In the genomic region with DNA sequence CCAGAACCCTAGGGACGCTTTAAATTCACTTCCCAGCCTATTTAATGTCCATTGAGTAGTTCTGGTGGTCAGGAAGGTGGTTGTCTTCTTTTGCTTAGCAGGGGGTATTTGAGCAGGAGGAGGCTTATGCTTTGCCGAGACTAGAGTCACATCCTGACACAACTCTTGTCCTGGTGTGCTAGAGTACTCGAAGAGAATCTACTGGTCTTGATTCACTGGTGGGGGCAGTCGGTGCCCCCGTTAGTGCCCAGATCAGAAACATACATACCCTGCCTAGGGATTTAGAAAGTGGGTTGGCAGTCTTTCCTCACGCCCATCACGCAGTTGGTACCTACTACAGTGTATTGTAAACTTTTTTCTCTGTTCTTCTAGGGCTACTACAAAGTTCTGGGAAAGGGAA, we compare ENCODE assay signal across 9 cellular contexts. TPM values are rescaled to one million over a fixed set of nuclear protein-coding genes. Genes with fewer than 3 reads are reported as not detected.
DNase-seq lines count a peak whose midpoint lies in the region; ATAC-seq and TF ChIP-seq lines count a peak whose summit lies in the region.
"Had no signal": no experiment of that assay in that cellular context is flagged by ENCODE, and none has a peak within 500 bp of the region (broad histone marks: within the 10 kb centered on the region; RNA-seq: fewer than 3 reads in every experiment).

No MANE protein-coding gene starts in this region.

- no peak for ATAC-seq in HG03571 (IDR thresholded peaks at IDR 0.05; ENCODE audit: unreplicated experiment)

- in situ Hi-C loops in mammary epithelial cell (cut with MboI; ENCODE audit: low sequenced_read_pairs in 2 of 2), result loop anchor here in 1 of 2 donors (5.0 to 25.0 kb wide), 2 partner anchors 272 to 448 kb away; no protein-coding TSS in a partner anchor

- no peak overlapping the region for H2AFZ ChIP-seq in mammary epithelial cell (ENCODE audit: low read depth, low read length)

- H3K9me3 ChIP-seq in NT2/D1 (ENCODE audit: insufficient read depth, low read length) (no peaks in the 10 kb centered on the region), mammary epithelial cell (replicated peaks; ENCODE audit: insufficient read depth, low read length) (no peaks in the 10 kb centered on the region)
- H3K9me3 ChIP-seq: vagina had no signal

- 87% methylated on average over 6 of the region's 7 CpGs for WGBS in mammary epithelial cell (ENCODE audit: low coverage, missing lambda C conversion rate)

- peak overlapping the region; percentile 95 for H3K4me3 Mint-ChIP-seq in activated CD4-positive, alpha-beta T cell treated with anti-CD3 and anti-CD28 coated beads, Interleukin-2, amount 10 ng/mL, durations not matched to agents 7 days and 5 days
- H3K4me3 Mint-ChIP-seq in osteocyte (ENCODE audit: unreplicated experiment), result peak overlapping the region; percentile 10

- peaks cover 58% of the 10 kb centered on the region for H3K36me3 ChIP-seq in NT2/D1 (ENCODE audit: insufficient read depth, insufficient read length, low read length)
- peaks cover 28% of the 10 kb centered on the region for H3K36me3 ChIP-seq in mammary epithelial cell (ENCODE audit: insufficient read depth, low read length)

- CTCF ChIA-PET in activated CD4-positive, alpha-beta T cell treated with anti-CD3 and anti-CD28 coated beads, Interleukin-2, amount 10 ng/mL, durations not matched to agents 7 days and 5 days (lab: Charles Lee), result no interaction called here
- CTCF ChIA-PET in mammary epithelial cell (lab: Charles Lee; ENCODE audit: low non-redundant PET), result no interaction called here

- H3K27ac Mint-ChIP-seq in activated CD4-positive, alpha-beta T cell treated with anti-CD3 and anti-CD28 coated beads, Interleukin-2, amount 10 ng/mL, durations not matched to agents 7 days and 5 days, result peak overlapping the region; percentile 54
- H3K27ac Mint-ChIP-seq in osteocyte (ENCODE audit: unreplicated experiment), result peak overlapping the region; percentile 47

- H3K27me3 Mint-ChIP-seq in activated CD4-positive, alpha-beta T cell treated with anti-CD3 and anti-CD28 coated beads, Interleukin-2, amount 10 ng/mL, durations not matched to agents 7 days and 5 days, result no peaks in the 10 kb centered on the region
- H3K27me3 Mint-ChIP-seq in osteocyte (ENCODE audit: unreplicated experiment), result no peaks in the 10 kb centered on the region

- peaks cover 81% of the 10 kb centered on the region for H3K36me3 Mint-ChIP-seq in activated CD4-positive, alpha-beta T cell treated with anti-CD3 and anti-CD28 coated beads, Interleukin-2, amount 10 ng/mL, durations not matched to agents 7 days and 5 days (ENCODE audit: low read depth)
- H3K36me3 Mint-ChIP-seq in osteocyte (ENCODE audit: unreplicated experiment), result peaks cover 33% of the 10 kb centered on the region

- H3K27ac ChIP-seq in mammary epithelial cell (ENCODE audit: insufficient read depth, low read depth, low read length), result no peak overlapping the region
- H3K27ac ChIP-seq: vagina had no signal

- BruUV-seq in mammary epithelial cell (replicated peaks; lab: Mats Ljungman, UMichigan), result no TSS peak

- no peak for DNase-seq in activated CD4-positive, alpha-beta T cell treated with anti-CD3 and anti-CD28 coated beads, Interleukin-2, amount 10 ng/mL, durations not matched to agents 7 days and 5 days
- no peak for DNase-seq in activated CD4-positive, alpha-beta T cell treated with anti-CD3 and anti-CD28 coated beads, Interleukin-2, amount 50 U/mL, for 48 hours
- no peak for DNase-seq in NT2/D1 (ENCODE audit: low read depth, low spot score)
- no peak for DNase-seq in mammary epithelial cell
- DNase-seq in osteocyte (ENCODE audit: extremely low spot score, unreplicated experiment), result no peak
- no peak for DNase-seq in NCI-H82 treated with DMSO at 0.1 percent for 48 hours (lab: John Stamatoyannopoulos, UW; ENCODE audit: unreplicated experiment)
- no peak for DNase-seq in EL

- intact Hi-C loops in mammary epithelial cell (cut with micrococcal nuclease), result loop anchor here (10.0 kb wide), 3 partner anchors 449 to 879 kb away; no protein-coding TSS in a partner anchor

- H3K4me3 ChIP-seq in NT2/D1 (ENCODE audit: insufficient read length, low read depth), result peak overlapping the region; percentile 98
- peak overlapping the region in 1 of 3 experiments; percentile 98 for H3K4me3 ChIP-seq in mammary epithelial cell (replicated peaks in 1 of 3; ENCODE audit: insufficient read depth in 1 of 3, low read depth in 2 of 3, low read length in 3 of 3)
- H3K4me3 ChIP-seq: vagina had no signal

- POLR2A ChIA-PET in activated CD4-positive, alpha-beta T cell treated with anti-CD3 and anti-CD28 coated beads, Interleukin-2, amount 10 ng/mL, durations not matched to agents 7 days and 5 days (lab: Charles Lee), result no interaction called here

- H4K20me1 ChIP-seq in mammary epithelial cell (ENCODE audit: insufficient read depth, low read length), result no peaks in the 10 kb centered on the region

- dilution Hi-C loops in mammary epithelial cell (cut with HindIII; ENCODE audit: low sequenced_read_pairs), result no loop called here

- no peaks in the 10 kb centered on the region for H3K9me3 Mint-ChIP-seq in activated CD4-positive, alpha-beta T cell treated with anti-CD3 and anti-CD28 coated beads, Interleukin-2, amount 10 ng/mL, durations not matched to agents 7 days and 5 days
- no peaks in the 10 kb centered on the region for H3K9me3 Mint-ChIP-seq in osteocyte (ENCODE audit: unreplicated experiment)

- TF ChIP-seq CTCF in mammary epithelial cell (conservative IDR thresholded peaks at IDR 0.05 in 1 of 2, IDR thresholded peaks at IDR 0.05 in 1 of 2; ENCODE audit: extremely low read depth in 1 of 2, insufficient read depth in 1 of 2, low read depth in 1 of 2, low read length in 2 of 2) (no peak), osteocyte (IDR thresholded peaks at IDR 0.05) (no peak)

- peaks cover 66% of the 10 kb centered on the region for H3K79me2 ChIP-seq in mammary epithelial cell (ENCODE audit: insufficient read depth, low read length)

- peak overlapping the region; percentile 78 for H3K4me2 ChIP-seq in mammary epithelial cell (ENCODE audit: insufficient read depth, low read depth, low read length)

- peaks cover 76% of the 10 kb centered on the region for H3K4me1 Mint-ChIP-seq in activated CD4-positive, alpha-beta T cell treated with anti-CD3 and anti-CD28 coated beads, Interleukin-2, amount 10 ng/mL, durations not matched to agents 7 days and 5 days
- H3K4me1 Mint-ChIP-seq in osteocyte (ENCODE audit: unreplicated experiment), result peaks cover 67% of the 10 kb centered on the region

- H3K27me3 ChIP-seq in NT2/D1 (ENCODE audit: insufficient read depth, insufficient read length), result no peaks in the 10 kb centered on the region
- no peaks in the 10 kb centered on the region for H3K27me3 ChIP-seq in mammary epithelial cell (ENCODE audit: insufficient read depth, low read length)
- H3K27me3 ChIP-seq: vagina had no signal

- H3K9ac ChIP-seq in NT2/D1 (ENCODE audit: insufficient read length, low read depth) (peak overlapping the region; percentile 100), mammary epithelial cell (ENCODE audit: insufficient read depth, low read length) (peak overlapping the region; percentile 21)

- H3K4me1 ChIP-seq in NT2/D1 (ENCODE audit: insufficient read depth, insufficient read length), result no peaks in the 10 kb centered on the region
- peaks cover 35% of the 10 kb centered on the region for H3K4me1 ChIP-seq in mammary epithelial cell (ENCODE audit: insufficient read depth, low read length)

RNA-seq across cellular contexts. Expression of a gene that starts 2.7 kb away (rescaled TPM):
- 100 to 1,000 TPM; 737 to 869 TPM for total RNA-seq in activated CD4-positive, alpha-beta T cell treated with anti-CD3 and anti-CD28 coated beads, Interleukin-2, amount 10 ng/mL, durations not matched to agents 7 days and 5 days
- total RNA-seq in mammary epithelial cell (100 to 1,000 TPM; 473 to 864 TPM), osteocyte (750 and 815 TPM in 2 replicates)
- 1,200 TPM for polyA plus RNA-seq in mammary epithelial cell
- polyA minus RNA-seq in mammary epithelial cell, result 617 TPM

RNA-seq across cellular contexts. Expression of a gene that starts 2.8 kb away (rescaled TPM):
- total RNA-seq in activated CD4-positive, alpha-beta T cell treated with anti-CD3 and anti-CD28 coated beads, Interleukin-2, amount 10 ng/mL, durations not matched to agents 7 days and 5 days, result 10 to 100 TPM; 18.5 to 22.8 TPM
- total RNA-seq in mammary epithelial cell, result 10 to 100 TPM in 1 of 2 donors, 1 to 10 TPM in 1; 7.0 to 17.5 TPM
- 2.2 TPM for polyA plus RNA-seq in mammary epithelial cell
- 8.9 TPM for polyA minus RNA-seq in mammary epithelial cell
- 10.0 and 10.2 TPM in 2 replicates for total RNA-seq in osteocyte
